Comparison of ENCODE assay signal across 20 cellular contexts in genomic region chr18:10748641-10749040, GRCh38.
"Had no signal": no experiment of that assay in that cellular context is flagged by ENCODE, and none has a peak within 500 bp of the region (broad histone marks: within the 10 kb centered on the region; RNA-seq: fewer than 3 reads in every experiment).

No MANE protein-coding gene starts in this region.

- H3K27ac ChIP-seq: cardiac muscle cell, esophagus squamous epithelium, prostate gland, right atrium auricular region, upper lobe of right lung had no signal

- DNase-seq: activated CD4-positive, alpha-beta memory T cell treated with anti-CD3 and anti-CD28 coated beads for 36 hours; activated CD4-positive, alpha-beta T cell treated with anti-CD3 and anti-CD28 coated beads for 4 hours; activated naive CD4-positive, alpha-beta T cell; activated naive CD8-positive, alpha-beta T cell treated with anti-CD3 and anti-CD28 coated beads, Interleukin-2, amount 10 ng/mL, durations not matched to agents 7 days and 5 days; activated T-cell treated with anti-CD3 and anti-CD28 coated beads, Interleukin-2, amount 50 U/mL, for 1 hour; dermis blood vessel endothelial cell; effector memory CD4-positive, alpha-beta T cell; esophagus squamous epithelium; foreskin melanocyte; glutamatergic neuron; hippocampal formation; islet precursor cell; nephron progenitor cell; SK-N-SH; T-cell; upper lobe of right lung had no signal

- H3K36me3 ChIP-seq: cardiac muscle cell, esophagus squamous epithelium, prostate gland, right atrium auricular region, upper lobe of right lung had no signal

- H3K4me1 ChIP-seq: esophagus squamous epithelium, prostate gland, right atrium auricular region, upper lobe of right lung had no signal

- H3K4me2 ChIP-seq: SK-N-SH had no signal

- H3K9ac ChIP-seq: SK-N-SH had no signal

- H3K27me3 ChIP-seq: cardiac muscle cell, esophagus squamous epithelium, right atrium auricular region, upper lobe of right lung had no signal

- H3K9me3 ChIP-seq: esophagus squamous epithelium, prostate gland, right atrium auricular region, SK-N-SH, upper lobe of right lung had no signal

- H3K9me2 ChIP-seq: SK-N-SH had no signal

- H3K4me3 ChIP-seq: cardiac muscle cell, esophagus squamous epithelium, lung, prostate gland, right atrium auricular region, upper lobe of right lung had no signal
